Comparison of ENCODE assay signal across 1 cellular context in the genomic region with DNA sequence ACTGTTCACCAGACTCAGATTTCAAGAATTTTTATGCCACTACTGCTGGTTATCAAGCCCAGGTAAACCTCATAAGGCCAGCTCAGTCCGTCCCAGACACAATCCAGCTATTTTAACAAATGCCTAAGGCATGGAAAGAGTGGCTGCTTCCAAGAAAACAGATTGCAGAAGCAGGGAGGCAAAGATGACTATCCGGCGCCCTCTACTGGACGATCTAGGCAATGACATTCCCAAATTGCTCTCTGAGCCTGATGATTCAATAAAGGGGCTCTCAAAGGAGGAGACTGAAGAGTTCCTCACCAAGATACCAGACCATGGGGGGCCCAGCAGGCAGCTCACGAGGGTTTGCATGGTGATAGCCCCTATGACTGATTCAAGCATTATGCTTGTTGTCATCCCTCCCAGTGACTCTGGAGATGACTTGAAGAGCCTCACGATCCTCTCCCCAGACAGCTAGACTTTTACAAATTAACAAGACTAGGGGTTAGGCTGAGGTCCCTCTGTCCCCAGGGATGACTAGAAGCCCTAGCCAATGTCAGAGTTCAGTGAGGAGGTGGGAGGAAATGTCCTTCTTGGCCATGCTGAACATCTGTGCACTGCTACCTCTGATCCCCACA.
TF ChIP-seq lines count a peak whose summit lies in the region.

No MANE protein-coding gene starts in this region.

TF ChIP-seq in H1, 55 proteins besides CTCF, POLR2A, EP300 and RAD21:
- no peak for TF ChIP-seq SIRT6 (IDR thresholded peaks at IDR 0.05; ENCODE audit: low read length)
- 0 out of 2 replicates have a peak, but pooled peaks have one; percentile 41 for TF ChIP-seq TEAD4 (IDR thresholded peaks at IDR 0.05; ENCODE audit: low read depth, low read length)
TF ChIP-seq in H1: peak in this region for 1.
